ENCODE assay signal across 1 cellular context in genomic region chr2:119736021-119736420, GRCh38.
TF ChIP-seq lines count a peak whose summit lies in the region.

No MANE protein-coding gene starts in this region.

TF ChIP-seq in HepG2, 621 proteins besides CTCF, POLR2A, EP300 and RAD21 (continued from another document):
- TF ChIP-seq ZBTB49 (CRISPR knock-in tag; IDR thresholded peaks at IDR 0.05; ENCODE audit: borderline replicate concordance) = no peak
- no peak for TF ChIP-seq RBAK (CRISPR knock-in tag; IDR thresholded peaks at IDR 0.05)
- no peak for TF ChIP-seq ZBED4 (CRISPR knock-in tag; IDR thresholded peaks at IDR 0.05; ENCODE audit: borderline replicate concordance)
- TF ChIP-seq, protein P1, sequence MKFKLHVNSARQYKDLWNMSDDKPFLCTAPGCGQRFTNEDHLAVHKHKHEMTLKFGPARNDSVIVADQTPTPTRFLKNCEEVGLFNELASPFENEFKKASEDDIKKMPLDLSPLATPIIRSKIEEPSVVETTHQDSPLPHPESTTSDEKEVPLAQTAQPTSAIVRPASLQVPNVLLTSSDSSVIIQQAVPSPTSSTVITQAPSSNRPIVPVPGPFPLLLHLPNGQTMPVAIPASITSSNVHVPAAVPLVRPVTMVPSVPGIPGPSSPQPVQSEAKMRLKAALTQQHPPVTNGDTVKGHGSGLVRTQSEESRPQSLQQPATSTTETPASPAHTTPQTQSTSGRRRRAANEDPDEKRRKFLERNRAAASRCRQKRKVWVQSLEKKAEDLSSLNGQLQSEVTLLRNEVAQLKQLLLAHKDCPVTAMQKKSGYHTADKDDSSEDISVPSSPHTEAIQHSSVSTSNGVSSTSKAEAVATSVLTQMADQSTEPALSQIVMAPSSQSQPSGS (CRISPR knock-in tag; IDR thresholded peaks at IDR 0.05) = no peak
- no peak for TF ChIP-seq FOXA1 (IDR thresholded peaks at IDR 0.05)
- no peak for TF ChIP-seq FOXA1 (CRISPR knock-in tag; IDR thresholded peaks at IDR 0.05)
- no peak for TF ChIP-seq ZNF607 (CRISPR knock-in tag; IDR thresholded peaks at IDR 0.05; ENCODE audit: borderline replicate concordance)
- TF ChIP-seq SP5 (CRISPR knock-in tag; IDR thresholded peaks at IDR 0.05; ENCODE audit: borderline replicate concordance, low read depth) = no peak
- no peak for TF ChIP-seq TCF7 (IDR thresholded peaks at IDR 0.05; ENCODE audit: low read depth)
- no peak for TF ChIP-seq ZNF121 (CRISPR knock-in tag; IDR thresholded peaks at IDR 0.05)
- TF ChIP-seq MLLT10 (CRISPR knock-in tag; IDR thresholded peaks at IDR 0.05) = no peak
- no peak for TF ChIP-seq PLRG1 (conservative IDR thresholded peaks at IDR 0.05)
- no peak for TF ChIP-seq ZNF350 (CRISPR knock-in tag; IDR thresholded peaks at IDR 0.05; ENCODE audit: borderline replicate concordance, low read depth)
- TF ChIP-seq PRMT3 (CRISPR knock-in tag; IDR thresholded peaks at IDR 0.05; ENCODE audit: borderline replicate concordance, low read depth) = no peak
- no peak for TF ChIP-seq SMAD1 (CRISPR knock-in tag; IDR thresholded peaks at IDR 0.05; ENCODE audit: borderline replicate concordance, low read depth)
- no peak for TF ChIP-seq MLXIP (CRISPR knock-in tag; IDR thresholded peaks at IDR 0.05; ENCODE audit: borderline replicate concordance)
